Comparison of ENCODE assay signal across 22 cellular contexts in genomic region chr16:4481526-4481925, GRCh38. TPM values are rescaled to one million over a fixed set of nuclear protein-coding genes. Genes with fewer than 3 reads are reported as not detected.
DNase-seq lines count a peak whose midpoint lies in the region; ATAC-seq, FAIRE-seq and TF ChIP-seq lines count a peak whose summit lies in the region.
"Had no signal": no experiment of that assay in that cellular context is flagged by ENCODE, and none has a peak within 500 bp of the region (broad histone marks: within the 10 kb centered on the region; RNA-seq: fewer than 3 reads in every experiment).

No MANE protein-coding gene starts in this region.

- H3K36me3 ChIP-seq in CD4-positive, CD25-positive, alpha-beta regulatory T cell (ENCODE audit: control insufficient read depth, insufficient read depth, low read length), result peaks cover 25% of the 10 kb centered on the region
- peaks cover 43% of the 10 kb centered on the region for H3K36me3 ChIP-seq in WERI-Rb-1

- no peaks in the 10 kb centered on the region for H3K27me3 ChIP-seq in CD4-positive, CD25-positive, alpha-beta regulatory T cell (ENCODE audit: control insufficient read depth, insufficient read depth, low read length)
- H3K27me3 ChIP-seq in WERI-Rb-1 (ENCODE audit: insufficient read depth, low read depth, severe bottlenecking) (no peaks in the 10 kb centered on the region), right cardiac atrium (ENCODE audit: control insufficient read depth, insufficient read depth) (no peaks in the 10 kb centered on the region)
- H3K27me3 ChIP-seq: Peyer's patch, tibial nerve had no signal

- peaks cover 35% of the 10 kb centered on the region for H3K4me1 ChIP-seq in CD4-positive, CD25-positive, alpha-beta regulatory T cell (ENCODE audit: control insufficient read depth, insufficient read depth, low read length, poor library complexity, severe bottlenecking)
- peaks cover 9% of the 10 kb centered on the region for H3K4me1 ChIP-seq in right cardiac atrium (ENCODE audit: control insufficient read depth, insufficient read depth, low read length)

- no peak for ATAC-seq in CD4-positive, CD25-positive, alpha-beta regulatory T cell (ENCODE audit: low read depth in 2 of 2)
- no peak for ATAC-seq in right cardiac atrium
- no peak for ATAC-seq in GM18858 (IDR thresholded peaks at IDR 0.05; ENCODE audit: unreplicated experiment)
- ATAC-seq: activated T-cell treated with anti-CD3 and anti-CD28 coated beads, Interleukin-2, amount 50 U/mL, for 4 hours had no signal

- H3K36me3 Mint-ChIP-seq in CD4-positive, CD25-positive, alpha-beta regulatory T cell, result peaks cover 26% of the 10 kb centered on the region

- H3K4me3 ChIP-seq in CD4-positive, CD25-positive, alpha-beta regulatory T cell (ENCODE audit: low read depth, low read length), result peak overlapping the region; percentile 57
- H3K4me3 ChIP-seq in WERI-Rb-1 (ENCODE audit: low read depth, low read length), result no peak overlapping the region
- no peak overlapping the region for H3K4me3 ChIP-seq in right cardiac atrium (ENCODE audit: low read length)
- H3K4me3 ChIP-seq: Peyer's patch, tibial nerve had no signal

- H3K9me3 Mint-ChIP-seq in CD4-positive, CD25-positive, alpha-beta regulatory T cell, result no peaks in the 10 kb centered on the region
- H3K9me3 Mint-ChIP-seq: activated T-cell treated with anti-CD3 and anti-CD28 coated beads, Interleukin-2, amount 50 U/mL, for 4 hours; CD14-positive monocyte; dendritic cell treated with granulocyte-macrophage colony-stimulating factor and Interleukin-4, amounts not matched to agents 40 ng/mL and 50 ng/mL, for 4 days had no signal

- DNase-seq in NCI-H1105 treated with DMSO at 0.1 percent for 48 hours (lab: John Stamatoyannopoulos, UW) (peak; percentile 0), NCI-H1105 (lab: John Stamatoyannopoulos, UW) (no peak), WERI-Rb-1 (no peak), right cardiac atrium (no peak), urothelium cell line (ENCODE audit: low spot score) (no peak)
- DNase-seq in CD4-positive, CD25-positive, alpha-beta regulatory T cell, result no peak
- no peak for DNase-seq in NK-92 treated with Interleukin-12 subunit alpha and Interleukin-12 subunit beta, amount 100 ng/mL, for 24 hours (lab: John Stamatoyannopoulos, UW)
- DNase-seq: 8988T; activated T-cell treated with anti-CD3 and anti-CD28 coated beads, Interleukin-2, amount 50 U/mL, for 4 hours; erythroblast; NCI-H187 treated with DMSO at 0.1 percent for 48 hours; Peyer's patch; stimulated activated CD4-positive, alpha-beta T cell treated with anti-CD3 and anti-CD28 coated beads, Interleukin-4, amount 100 ng/mL, for 1 hour; stimulated activated CD8-positive, alpha-beta memory T cell treated with anti-CD3 and anti-CD28 coated beads, Interleukin-4, amount 100 ng/mL, for 48 hours; SW 1271 had no signal

- FAIRE-seq in urothelium cell line (lab: Jason Lieb, UNC), result no peak
- FAIRE-seq: GM12891, HTR-8/SVneo, keratinocyte had no signal

- peak overlapping the region; percentile 22 to 74 (median 43) for H3K4me3 Mint-ChIP-seq in CD4-positive, CD25-positive, alpha-beta regulatory T cell
- H3K4me3 Mint-ChIP-seq: activated T-cell treated with anti-CD3 and anti-CD28 coated beads, Interleukin-2, amount 50 U/mL, for 4 hours; CD14-positive monocyte; dendritic cell treated with granulocyte-macrophage colony-stimulating factor and Interleukin-4, amounts not matched to agents 40 ng/mL and 50 ng/mL, for 4 days had no signal

- no peaks in the 10 kb centered on the region for H3K27me3 Mint-ChIP-seq in CD4-positive, CD25-positive, alpha-beta regulatory T cell
- H3K27me3 Mint-ChIP-seq: dendritic cell treated with granulocyte-macrophage colony-stimulating factor and Interleukin-4, amounts not matched to agents 40 ng/mL and 50 ng/mL, for 4 days had no signal

- WGBS in right cardiac atrium, result 39% methylated on average over 2 of the region's 2 CpGs

- TF ChIP-seq CTCF in WERI-Rb-1 (IDR thresholded peaks at IDR 0.05; ENCODE audit: low read depth, low read length), result no peak

- H3K27ac Mint-ChIP-seq in CD4-positive, CD25-positive, alpha-beta regulatory T cell, result peak overlapping the region; percentile 79 to 88 (median 81)
- H3K27ac Mint-ChIP-seq: dendritic cell treated with granulocyte-macrophage colony-stimulating factor and Interleukin-4, amounts not matched to agents 40 ng/mL and 50 ng/mL, for 4 days had no signal

- H3K27ac ChIP-seq in CD4-positive, CD25-positive, alpha-beta regulatory T cell (ENCODE audit: insufficient read depth, low read length, poor library complexity, severe bottlenecking), result peak overlapping the region; percentile 55
- H3K27ac ChIP-seq in WERI-Rb-1 (peak overlapping the region; percentile 90), right cardiac atrium (ENCODE audit: low read length) (peak overlapping the region; percentile 30)

- no peaks in the 10 kb centered on the region for H3K9me3 ChIP-seq in CD4-positive, CD25-positive, alpha-beta regulatory T cell (ENCODE audit: control insufficient read depth in 2 of 2, low read length in 2 of 2)
- H3K9me3 ChIP-seq in WERI-Rb-1 (ENCODE audit: severe bottlenecking) (no peaks in the 10 kb centered on the region), right cardiac atrium (ENCODE audit: control insufficient read depth, low read length) (no peaks in the 10 kb centered on the region)
- H3K9me3 ChIP-seq: Peyer's patch, tibial nerve had no signal

- peaks cover 29 to 63% (median 49%) of the 10 kb centered on the region in 4 donors for H3K4me1 Mint-ChIP-seq in CD4-positive, CD25-positive, alpha-beta regulatory T cell

- intact Hi-C loops in right cardiac atrium (cut with DNase I), result no loop called here

RNA-seq across cellular contexts. Expression of gene HMOX2, which starts 5.3 kb away (rescaled TPM):
- 41.2 TPM for total RNA-seq in CD4-positive, CD25-positive, alpha-beta regulatory T cell
- polyA plus RNA-seq in CD4-positive, CD25-positive, alpha-beta regulatory T cell, result 100 to 1,000 TPM; 104 to 145 (median 126) TPM
- 100 to 1,000 TPM in 1 of 4 donors, 10 to 100 TPM in 3; 89.6 to 104 (median 93.5) TPM for total RNA-seq in right cardiac atrium
- 109 TPM for polyA plus RNA-seq in right cardiac atrium

RNA-seq across cellular contexts. Expression of gene NMRAL1, which starts 7.1 kb away (rescaled TPM):
- total RNA-seq in CD4-positive, CD25-positive, alpha-beta regulatory T cell, result 40.7 TPM
- 10 to 100 TPM; 45.6 to 61.7 (median 51.6) TPM for polyA plus RNA-seq in CD4-positive, CD25-positive, alpha-beta regulatory T cell
- total RNA-seq in right cardiac atrium, result 10 to 100 TPM; 23.1 to 31.7 (median 27.1) TPM
- polyA plus RNA-seq in right cardiac atrium, result 26.6 TPM

RNA-seq across cellular contexts. Expression of gene DNAJA3, which starts 55.9 kb away (rescaled TPM):
- total RNA-seq in CD4-positive, CD25-positive, alpha-beta regulatory T cell, result 27.0 TPM
- polyA plus RNA-seq in CD4-positive, CD25-positive, alpha-beta regulatory T cell, result 10 to 100 TPM; 27.5 to 49.7 (median 41.8) TPM
- total RNA-seq in right cardiac atrium, result 10 to 100 TPM; 40.4 to 54.0 (median 49.8) TPM
- polyA plus RNA-seq in right cardiac atrium, result 48.4 TPM

RNA-seq across cellular contexts. Expression of gene CDIP1, which starts 57.0 kb away (rescaled TPM):
- 29.8 TPM for total RNA-seq in CD4-positive, CD25-positive, alpha-beta regulatory T cell
- polyA plus RNA-seq in CD4-positive, CD25-positive, alpha-beta regulatory T cell, result 10 to 100 TPM; 16.4 to 29.6 (median 20.8) TPM
- total RNA-seq in right cardiac atrium, result 10 to 100 TPM; 34.2 to 46.8 (median 42.9) TPM
- polyA plus RNA-seq in right cardiac atrium, result 36.8 TPM

Comparison
In these comparisons a context has a peak if more than half of its experiments do, and no peak if none do; other contexts are left out.
1. H3K27ac ChIP-seq: peak in every context shown above with its lines; median percentile 90 in WERI-Rb-1; 55 in CD4-positive, CD25-positive, alpha-beta regulatory T cell; 30 in right cardiac atrium.